In the genomic region with DNA sequence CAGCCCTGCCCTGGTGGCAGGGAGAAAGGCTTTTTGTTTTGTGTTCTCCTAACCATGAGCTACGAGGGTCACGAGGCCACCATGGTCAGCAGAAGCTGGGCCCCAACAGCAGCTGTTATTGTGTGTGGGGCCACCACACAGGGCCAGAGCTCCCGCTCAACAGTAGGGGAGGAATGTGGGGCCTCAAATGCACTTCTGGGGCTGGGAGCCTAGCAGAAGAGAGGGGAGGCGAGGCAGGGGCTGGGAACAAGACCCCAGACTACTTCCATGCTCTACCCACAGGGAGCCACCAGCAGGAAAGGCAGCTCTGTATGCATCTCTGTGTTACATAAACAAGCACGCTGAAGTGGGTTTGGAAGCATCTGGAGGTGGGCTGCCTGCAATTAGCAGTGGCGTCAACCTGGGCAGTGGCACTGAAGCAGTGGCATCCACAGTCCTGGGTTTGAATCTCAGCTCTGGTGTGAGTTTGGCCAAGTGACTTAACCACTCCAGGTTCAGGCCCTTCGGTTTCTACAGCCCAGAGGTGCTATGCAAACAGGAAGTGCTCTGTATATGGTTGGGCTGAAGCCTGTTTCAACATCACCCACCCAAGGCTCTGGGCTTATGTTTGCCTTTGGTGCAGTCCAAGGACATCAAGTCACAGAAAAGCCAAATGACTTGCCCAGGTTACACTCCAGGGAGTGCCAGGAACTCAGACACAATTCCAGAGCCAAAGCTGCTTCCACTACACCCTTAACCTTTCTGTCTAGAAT, we compare ENCODE assay signal across 10 cellular contexts. TPM values are rescaled to one million over a fixed set of nuclear protein-coding genes. Genes with fewer than 3 reads are reported as not detected.
DNase-seq lines count a peak whose midpoint lies in the region; ATAC-seq, FAIRE-seq and TF ChIP-seq lines count a peak whose summit lies in the region.
"Had no signal": no experiment of that assay in that cellular context is flagged by ENCODE, and none has a peak within 500 bp of the region (broad histone marks: within the 10 kb centered on the region; RNA-seq: fewer than 3 reads in every experiment).

No MANE protein-coding gene starts in this region.

- CTCF ChIA-PET in activated CD4-positive, alpha-beta memory T cell treated with anti-CD3 and anti-CD28 coated beads, Interleukin-2, amount 10 ng/mL, durations not matched to agents 7 days and 5 days (lab: Charles Lee), result interaction anchor here (1.8 to 2.8 kb wide), 2 partner anchors 11 to 19 kb away, joined by 9 to 15 read pairs; no protein-coding TSS in a partner anchor
- CTCF ChIA-PET in activated CD4-positive, alpha-beta memory T cell treated with anti-CD3 and anti-CD28 coated beads for 36 hours (lab: Charles Lee), result interaction anchor here (1.3 to 4.4 kb wide), 2 partner anchors 10 to 19 kb away, joined by 4 to 24 read pairs; no protein-coding TSS in a partner anchor
- CTCF ChIA-PET in K562 (lab: Yijun Ruan, JAX; ENCODE audit: low intra/inter-chr PET ratio), result no interaction called here

- no peaks in the 10 kb centered on the region for H3K9me2 ChIP-seq in Karpas-422 (replicated peaks; ENCODE audit: insufficient read depth, low read length)

- H3K36me3 Mint-ChIP-seq in activated CD4-positive, alpha-beta memory T cell treated with anti-CD3 and anti-CD28 coated beads, Interleukin-2, amount 10 ng/mL, durations not matched to agents 7 days and 5 days (ENCODE audit: low read depth), result no peaks in the 10 kb centered on the region
- no peaks in the 10 kb centered on the region for H3K36me3 Mint-ChIP-seq in activated CD4-positive, alpha-beta memory T cell treated with anti-CD3 and anti-CD28 coated beads for 36 hours

- no peaks in the 10 kb centered on the region for H3K9me1 ChIP-seq in K562 (ENCODE audit: control insufficient read depth, insufficient read depth, low read length)

- TF ChIP-seq CTCF in K562 (IDR thresholded peaks at IDR 0.05 in 2 of 3, conservative IDR thresholded peaks at IDR 0.05 in 1 of 3; ENCODE audit: insufficient read depth in 2 of 3, low read depth in 1 of 3, low read length in 3 of 3) (no peak), right lobe of liver (IDR thresholded peaks at IDR 0.05) (no peak), upper lobe of left lung (IDR thresholded peaks at IDR 0.05) (no peak)

- H3K79me2 ChIP-seq in K562 (ENCODE audit: control insufficient read depth, insufficient read depth, low read length) (no peaks in the 10 kb centered on the region), Karpas-422 (ENCODE audit: low read length) (peaks cover 30% of the 10 kb centered on the region)

- ATAC-seq in K562 (peak; percentile 54), right lobe of liver (peak; percentile 93 to 96 (median 94)), upper lobe of left lung (ENCODE audit: low FRiP score in 2 of 2) (peak; percentile 80 to 93), HG02970 (IDR thresholded peaks at IDR 0.05; ENCODE audit: low FRiP score, unreplicated experiment) (no peak)
- ATAC-seq: activated T-helper 17 cell treated with anti-CD3 and anti-CD28 coated beads, Interleukin-2, amount 50 U/mL, for 72 hours had no signal

- FAIRE-seq in K562 (lab: Jason Lieb, UNC), result peak; percentile 66

- intact Hi-C loops in activated CD4-positive, alpha-beta memory T cell treated with anti-CD3 and anti-CD28 coated beads for 36 hours (cut with micrococcal nuclease), result no loop called here
- intact Hi-C loops in K562 (cut with micrococcal nuclease) (no loop called here), right lobe of liver (cut with DNase I) (no loop called here)

- TF ChIP-seq EP300 in K562 (IDR thresholded peaks at IDR 0.05; ENCODE audit: low read length), result no peak
- no peak for TF ChIP-seq EP300 in upper lobe of left lung (IDR thresholded peaks at IDR 0.05)

- no peaks in the 10 kb centered on the region for H3K36me3 ChIP-seq in K562 (ENCODE audit: control insufficient read depth, insufficient read depth, low read length)
- H3K36me3 ChIP-seq in right lobe of liver, result no peaks in the 10 kb centered on the region
- H3K36me3 ChIP-seq in upper lobe of left lung, result peaks cover 0 to 10% (median 5%) of the 10 kb centered on the region in 4 donors
- no peaks in the 10 kb centered on the region for H3K36me3 ChIP-seq in Karpas-422 (ENCODE audit: insufficient read depth, low read length)

- H3K4me3 Mint-ChIP-seq in activated CD4-positive, alpha-beta memory T cell treated with anti-CD3 and anti-CD28 coated beads, Interleukin-2, amount 10 ng/mL, durations not matched to agents 7 days and 5 days, result no peak overlapping the region
- H3K4me3 Mint-ChIP-seq in activated CD4-positive, alpha-beta memory T cell treated with anti-CD3 and anti-CD28 coated beads for 36 hours, result no peak overlapping the region
- H3K4me3 Mint-ChIP-seq: activated T-helper 17 cell treated with anti-CD3 and anti-CD28 coated beads, Interleukin-2, amount 50 U/mL, for 72 hours had no signal

- in situ Hi-C loops in K562 (cut with MboI), result no loop called here

- H3K27ac ChIP-seq in K562 (ENCODE audit: extremely low read depth, low read depth, low read length) (no peak overlapping the region), right lobe of liver (peak overlapping the region; percentile 39 to 71 (median 63)), upper lobe of left lung (peak overlapping the region; percentile 65 to 81 (median 75)), Karpas-422 (ENCODE audit: low read length) (no peak overlapping the region)
- H3K27ac ChIP-seq: BLaER1 had no signal

- H3K9me3 Mint-ChIP-seq in activated CD4-positive, alpha-beta memory T cell treated with anti-CD3 and anti-CD28 coated beads, Interleukin-2, amount 10 ng/mL, durations not matched to agents 7 days and 5 days, result no peaks in the 10 kb centered on the region
- H3K9me3 Mint-ChIP-seq in activated CD4-positive, alpha-beta memory T cell treated with anti-CD3 and anti-CD28 coated beads for 36 hours, result no peaks in the 10 kb centered on the region
- H3K9me3 Mint-ChIP-seq: activated T-helper 17 cell treated with anti-CD3 and anti-CD28 coated beads, Interleukin-2, amount 50 U/mL, for 72 hours had no signal

- H3K27me3 Mint-ChIP-seq in activated CD4-positive, alpha-beta memory T cell treated with anti-CD3 and anti-CD28 coated beads, Interleukin-2, amount 10 ng/mL, durations not matched to agents 7 days and 5 days, result no peaks in the 10 kb centered on the region
- H3K27me3 Mint-ChIP-seq in activated CD4-positive, alpha-beta memory T cell treated with anti-CD3 and anti-CD28 coated beads for 36 hours, result no peaks in the 10 kb centered on the region
- H3K27me3 Mint-ChIP-seq: activated T-helper 17 cell treated with anti-CD3 and anti-CD28 coated beads, Interleukin-2, amount 50 U/mL, for 72 hours had no signal

- H3K4me3 ChIP-seq in K562 (no peak overlapping the region), right lobe of liver (no peak overlapping the region), upper lobe of left lung (no peak overlapping the region), Karpas-422 (ENCODE audit: low read length) (no peak overlapping the region)
- H3K4me3 ChIP-seq: BLaER1 had no signal

- DNase-seq in activated CD4-positive, alpha-beta memory T cell treated with anti-CD3 and anti-CD28 coated beads, Interleukin-2, amount 10 ng/mL, durations not matched to agents 7 days and 5 days, result no peak
- DNase-seq in activated CD4-positive, alpha-beta memory T cell treated with anti-CD3 and anti-CD28 coated beads for 36 hours, result no peak
- DNase-seq in K562 (ENCODE audit: extremely low read depth in 1 of 4, low spot score in 3 of 4) (no peak), right lobe of liver (peak; percentile 45 to 85 (median 71)), upper lobe of left lung (peak in 1 of 2 donors; percentile 90), Karpas-422 (no peak)
- DNase-seq in activated T-cell treated with anti-CD3 and anti-CD28 coated beads, Interleukin-2, amount 50 U/mL, for 1 hour, result no peak

- no TSS peak for BruUV-seq in K562 (replicated peaks; lab: Mats Ljungman, UMichigan)

- H3K9me3 ChIP-seq in K562 (replicated peaks; ENCODE audit: control insufficient read depth, insufficient read depth, low read depth, low read length) (no peaks in the 10 kb centered on the region), right lobe of liver (no peaks in the 10 kb centered on the region), upper lobe of left lung (no peaks in the 10 kb centered on the region), Karpas-422 (ENCODE audit: low read length) (no peaks in the 10 kb centered on the region)

- H3K4me1 Mint-ChIP-seq in activated CD4-positive, alpha-beta memory T cell treated with anti-CD3 and anti-CD28 coated beads, Interleukin-2, amount 10 ng/mL, durations not matched to agents 7 days and 5 days, result peaks cover 25% of the 10 kb centered on the region
- H3K4me1 Mint-ChIP-seq in activated CD4-positive, alpha-beta memory T cell treated with anti-CD3 and anti-CD28 coated beads for 36 hours (ENCODE audit: low read depth), result peaks cover 17% of the 10 kb centered on the region

- TF ChIP-seq POLR2A in K562 (conservative IDR thresholded peaks at IDR 0.05) (no peak), right lobe of liver (IDR thresholded peaks at IDR 0.05) (no peak), upper lobe of left lung (IDR thresholded peaks at IDR 0.05) (no peak)

- H3K27me3 ChIP-seq in K562 (ENCODE audit: control insufficient read depth in 2 of 2, insufficient read depth in 2 of 2, low read length in 2 of 2) (peaks cover 0 to 14% of the 10 kb centered on the region in 2 experiments; a peak in 2 of 5 replicates), right lobe of liver (no peaks in the 10 kb centered on the region), upper lobe of left lung (no peaks in the 10 kb centered on the region), Karpas-422 (ENCODE audit: low read length) (no peaks in the 10 kb centered on the region)
- H3K27me3 ChIP-seq: BLaER1 had no signal

- POLR2A ChIA-PET in activated CD4-positive, alpha-beta memory T cell treated with anti-CD3 and anti-CD28 coated beads, Interleukin-2, amount 10 ng/mL, durations not matched to agents 7 days and 5 days (lab: Charles Lee), result interaction anchor here (1.2 kb wide), 1 partner anchor 15 kb away, joined by 3 read pairs; no protein-coding TSS in a partner anchor
- POLR2A ChIA-PET in activated CD4-positive, alpha-beta memory T cell treated with anti-CD3 and anti-CD28 coated beads for 36 hours (lab: Charles Lee), result no interaction called here
- POLR2A ChIA-PET in K562 (lab: Yijun Ruan, JAX), result interaction anchor here (0.6 kb wide), 1 partner anchor 178 kb away, joined by 3 read pairs; no protein-coding TSS in a partner anchor

- H4K20me1 ChIP-seq in K562 (replicated peaks; ENCODE audit: control insufficient read depth, insufficient read depth, low read length), result no peaks in the 10 kb centered on the region
- H4K20me1 ChIP-seq in Karpas-422 (ENCODE audit: insufficient read depth, low read depth, low read length), result no peaks in the 10 kb centered on the region

- 26% methylated on average over 7 of the region's 7 CpGs for WGBS in K562 (ENCODE audit: insufficient coverage, low coverage, missing lambda C conversion rate)
- 76% methylated on average over 3 of the region's 7 CpGs for WGBS in right lobe of liver (ENCODE audit: insufficient coverage, low coverage, low lambda C conversion rate, missing lambda C conversion rate)
- 53 to 55% methylated on average over 4 to 5 of the region's 7 CpGs for WGBS in upper lobe of left lung, 2 donors

- peak overlapping the region; percentile 64 for H3K27ac Mint-ChIP-seq in activated CD4-positive, alpha-beta memory T cell treated with anti-CD3 and anti-CD28 coated beads, Interleukin-2, amount 10 ng/mL, durations not matched to agents 7 days and 5 days
- no peak overlapping the region for H3K27ac Mint-ChIP-seq in activated CD4-positive, alpha-beta memory T cell treated with anti-CD3 and anti-CD28 coated beads for 36 hours
- H3K27ac Mint-ChIP-seq: activated T-helper 17 cell treated with anti-CD3 and anti-CD28 coated beads, Interleukin-2, amount 50 U/mL, for 72 hours had no signal

- H3K4me2 ChIP-seq in K562 (ENCODE audit: insufficient read depth, low read length) (no peak overlapping the region), Karpas-422 (ENCODE audit: low read depth, low read length, poor library complexity, severe bottlenecking) (no peak overlapping the region)
- H3K4me2 ChIP-seq: BLaER1 had no signal

- no peak for TF ChIP-seq RAD21 in K562 (CRISPR knock-in tag; conservative IDR thresholded peaks at IDR 0.05 in 1 of 2, IDR thresholded peaks at IDR 0.05 in 1 of 2)

- H3K4me1 ChIP-seq in K562 (replicated peaks in 1 of 2; ENCODE audit: control insufficient read depth in 2 of 2, insufficient read depth in 2 of 2, low read length in 2 of 2) (no peaks in the 10 kb centered on the region; a peak in 2 of 5 replicates), right lobe of liver (peaks cover 0 to 39% (median 12%) of the 10 kb centered on the region in 4 donors), upper lobe of left lung (peaks cover 24 to 40% (median 37%) of the 10 kb centered on the region in 4 donors), Karpas-422 (ENCODE audit: low read length) (no peaks in the 10 kb centered on the region; the same call in 1 of the 2 replicates)

- H3K9ac ChIP-seq in K562 (ENCODE audit: insufficient read depth in 1 of 2, low read depth in 2 of 2, low read length in 2 of 2) (no peak overlapping the region), Karpas-422 (ENCODE audit: low read length) (no peak overlapping the region)
- H3K9ac ChIP-seq: BLaER1 had no signal

- H2AFZ ChIP-seq in K562 (ENCODE audit: low read depth, low read length) (no peak overlapping the region), Karpas-422 (ENCODE audit: low read length) (no peak overlapping the region)

RNA-seq across cellular contexts. Expression of a gene that starts 16.2 kb away (rescaled TPM):
- total RNA-seq in activated CD4-positive, alpha-beta memory T cell treated with anti-CD3 and anti-CD28 coated beads, Interleukin-2, amount 10 ng/mL, durations not matched to agents 7 days and 5 days, result 10 to 100 TPM; 22.2 to 23.8 TPM
- 10 to 100 TPM; 20.9 to 21.1 TPM for total RNA-seq in activated CD4-positive, alpha-beta memory T cell treated with anti-CD3 and anti-CD28 coated beads for 36 hours
- total RNA-seq in K562 (2011; cell fraction: chromatin; rRNA removed; ENCODE audit: low replicate concordance), result 2.4 and 3.1 TPM in 2 replicates
- 1.8 and 2.0 TPM in 2 replicates for total RNA-seq in K562 (2011; cell fraction: nucleolus; rRNA removed)
- total RNA-seq in K562 (2011; cell fraction: nucleoplasm; rRNA removed), result 2.1 and 2.7 TPM in 2 replicates
- total RNA-seq in K562 (2014; rRNA removed), result 6.9 and 10.7 TPM in 2 replicates
- total RNA-seq in K562 (2014; rRNA removed; fragmentation: Illumina TruSeq; extraction: Trizol), result 7.2 and 7.8 TPM in 2 replicates
- 5.3 and 6.1 TPM in 2 replicates for total RNA-seq in K562 (2015; rRNA removed; fragmentation: Illumina TruSeq; extraction: Trizol)
- 6.0 and 6.6 TPM in 2 replicates for total RNA-seq in K562 (2021)
- 4.7 and 4.9 TPM in 2 replicates for polyA plus RNA-seq in K562 (2011; rRNA removed)
- polyA plus RNA-seq in K562 (2011; cell fraction: cytosol; rRNA removed), result 3.7 and 4.8 TPM in 2 replicates
- 0.81 and 1.2 TPM in 2 replicates for polyA plus RNA-seq in K562 (2011; cell fraction: nucleus; rRNA removed)
- 7.0 and 9.7 TPM in 2 replicates for polyA plus RNA-seq in K562 (2012)
- 7.8 and 8.3 TPM in 2 replicates for polyA plus RNA-seq in K562 (2014; fragmentation: Illumina TruSeq; extraction: Trizol)
- polyA plus RNA-seq in K562 (2014; fragmentation: Nextera tagmentation; extraction: Ambion mirVana), result 1 to 10 TPM; 4.4 to 5.0 TPM
- polyA plus RNA-seq in K562 (2014; rRNA removed), result 5.7 and 6.1 TPM in 2 replicates
- polyA minus RNA-seq in K562 (2011; rRNA and poly(A)+ RNA removed), result 5.7 and 6.3 TPM in 2 replicates
- 6.8 and 13.3 TPM in 2 replicates for polyA minus RNA-seq in K562 (2011; cell fraction: cytosol; rRNA and poly(A)+ RNA removed)
- 0.67 and 1.00 TPM in 2 replicates for polyA minus RNA-seq in K562 (2011; cell fraction: nucleus; rRNA and poly(A)+ RNA removed)
- total RNA-seq in right lobe of liver, result 10 to 100 TPM in 5 of 6 experiments, 1 to 10 TPM in 1; 9.8 to 20.8 (median 13.6) TPM
- 10 to 100 TPM; 24.7 to 59.7 (median 46.6) TPM for total RNA-seq in upper lobe of left lung
- total RNA-seq in Karpas-422 (2014; rRNA removed; shearing (Covaris generic); ENCODE audit: low replicate concordance), result 26.5 and 29.5 TPM in 2 replicates

RNA-seq across cellular contexts. Expression of a gene that starts 30.9 kb away (rescaled TPM):
- not detected for total RNA-seq in activated CD4-positive, alpha-beta memory T cell treated with anti-CD3 and anti-CD28 coated beads, Interleukin-2, amount 10 ng/mL, durations not matched to agents 7 days and 5 days
- not detected for total RNA-seq in activated CD4-positive, alpha-beta memory T cell treated with anti-CD3 and anti-CD28 coated beads for 36 hours
- total RNA-seq in K562 (2011; cell fraction: chromatin; rRNA removed; ENCODE audit: low replicate concordance), result 1.1 TPM in 1 of 2 replicates, not detected in the other
- total RNA-seq in K562 (2011; cell fraction: nucleolus; rRNA removed), result 0.39 and 0.50 TPM in 2 replicates
- not detected in 2 replicates for total RNA-seq in K562 (2011; cell fraction: nucleoplasm; rRNA removed)
- total RNA-seq in K562 (2014; rRNA removed) (not detected in 2 replicates), K562 (2014; rRNA removed; fragmentation: Illumina TruSeq; extraction: Trizol) (not detected in 2 replicates), K562 (2015; rRNA removed; fragmentation: Illumina TruSeq; extraction: Trizol) (not detected in 2 replicates), K562 (2021) (not detected in 2 replicates), right lobe of liver (10 to 100 TPM in 1 of 6 experiments, 1 to 10 TPM in 5; 5.3 to 10.3 (median 6.7) TPM), upper lobe of left lung (1 to 10 TPM; 2.2 to 9.7 (median 5.4) TPM)
- polyA plus RNA-seq in K562 (2011; rRNA removed) (0.13 and 0.47 TPM in 2 replicates), K562 (2014; fragmentation: Illumina TruSeq; extraction: Trizol) (not detected in 2 replicates), K562 (2014; fragmentation: Nextera tagmentation; extraction: Ambion mirVana) (not detected), K562 (2014; rRNA removed) (0.03 TPM in 1 of 2 replicates, not detected in the other)
- polyA plus RNA-seq in K562 (2011; cell fraction: cytosol; rRNA removed), result 0.33 and 0.47 TPM in 2 replicates
- 0.34 and 0.72 TPM in 2 replicates for polyA plus RNA-seq in K562 (2011; cell fraction: nucleus; rRNA removed)
- 0.03 TPM in 1 of 2 replicates, not detected in the other for polyA plus RNA-seq in K562 (2012)
- 0.39 TPM in 1 of 2 replicates, not detected in the other for polyA minus RNA-seq in K562 (2011; rRNA and poly(A)+ RNA removed)
- polyA minus RNA-seq in K562 (2011; cell fraction: cytosol; rRNA and poly(A)+ RNA removed), result not detected in 2 replicates
- 0.40 and 1.7 TPM in 2 replicates for polyA minus RNA-seq in K562 (2011; cell fraction: nucleus; rRNA and poly(A)+ RNA removed)
- total RNA-seq in Karpas-422 (2014; rRNA removed; shearing (Covaris generic); ENCODE audit: low replicate concordance), result not detected in 2 replicates
- total RNA-seq: activated T-helper 17 cell treated with anti-CD3 and anti-CD28 coated beads, Interleukin-2, amount 50 U/mL, for 72 hours had no signal

RNA-seq across cellular contexts. Expression of a gene that starts 35.9 kb away (rescaled TPM):
- total RNA-seq in activated CD4-positive, alpha-beta memory T cell treated with anti-CD3 and anti-CD28 coated beads, Interleukin-2, amount 10 ng/mL, durations not matched to agents 7 days and 5 days, result 10 to 100 TPM; 35.0 to 35.3 TPM
- total RNA-seq in activated CD4-positive, alpha-beta memory T cell treated with anti-CD3 and anti-CD28 coated beads for 36 hours, result 10 to 100 TPM; 21.2 to 21.3 TPM
- total RNA-seq in K562 (2011; cell fraction: chromatin; rRNA removed; ENCODE audit: low replicate concordance), result 38.1 and 49.8 TPM in 2 replicates
- total RNA-seq in K562 (2011; cell fraction: nucleolus; rRNA removed), result 30.0 and 31.9 TPM in 2 replicates
- 33.7 and 35.5 TPM in 2 replicates for total RNA-seq in K562 (2011; cell fraction: nucleoplasm; rRNA removed)
- total RNA-seq in K562 (2014; rRNA removed) (19.7 and 27.7 TPM in 2 replicates), K562 (2014; rRNA removed; fragmentation: Illumina TruSeq; extraction: Trizol) (12.0 and 12.8 TPM in 2 replicates), K562 (2015; rRNA removed; fragmentation: Illumina TruSeq; extraction: Trizol) (19.7 and 22.4 TPM in 2 replicates), K562 (2021) (18.7 and 20.4 TPM in 2 replicates), right lobe of liver (1 to 10 TPM; 4.9 to 8.8 (median 6.8) TPM), upper lobe of left lung (10 to 100 TPM; 10.5 to 90.1 (median 29.7) TPM)
- polyA plus RNA-seq in K562 (2011; rRNA removed) (13.7 and 15.0 TPM in 2 replicates), K562 (2014; fragmentation: Illumina TruSeq; extraction: Trizol) (19.4 and 20.2 TPM in 2 replicates), K562 (2014; fragmentation: Nextera tagmentation; extraction: Ambion mirVana) (1 to 10 TPM; 3.4 to 4.7 TPM), K562 (2014; rRNA removed) (29.6 and 30.4 TPM in 2 replicates)
- polyA plus RNA-seq in K562 (2011; cell fraction: cytosol; rRNA removed), result 10.1 and 10.3 TPM in 2 replicates
- 28.9 and 31.1 TPM in 2 replicates for polyA plus RNA-seq in K562 (2011; cell fraction: nucleus; rRNA removed)
- polyA plus RNA-seq in K562 (2012), result 25.7 and 29.2 TPM in 2 replicates
- polyA minus RNA-seq in K562 (2011; rRNA and poly(A)+ RNA removed), result 8.3 and 10.1 TPM in 2 replicates
- 4.8 and 7.6 TPM in 2 replicates for polyA minus RNA-seq in K562 (2011; cell fraction: cytosol; rRNA and poly(A)+ RNA removed)
- 9.8 and 13.4 TPM in 2 replicates for polyA minus RNA-seq in K562 (2011; cell fraction: nucleus; rRNA and poly(A)+ RNA removed)
- 11.8 and 17.0 TPM in 2 replicates for total RNA-seq in Karpas-422 (2014; rRNA removed; shearing (Covaris generic); ENCODE audit: low replicate concordance)

Comparison
In these comparisons a context has a peak if more than half of its experiments do, and no peak if none do; other contexts are left out.
1. DNase-seq: peak in right lobe of liver (3 of 3); none in activated CD4-positive, alpha-beta memory T cell treated with anti-CD3 and anti-CD28 coated beads, Interleukin-2, amount 10 ng/mL, durations not matched to agents 7 days and 5 days (single experiment), activated CD4-positive, alpha-beta memory T cell treated with anti-CD3 and anti-CD28 coated beads for 36 hours (single experiment), K562 (0 of 4), activated T-cell treated with anti-CD3 and anti-CD28 coated beads, Interleukin-2, amount 50 U/mL, for 1 hour (single experiment) and Karpas-422 (single experiment).
2. H3K27ac ChIP-seq: peak in right lobe of liver (3 of 3) and upper lobe of left lung (4 of 4); none in K562 (single experiment) and Karpas-422 (single experiment).